Comparison of ENCODE assay signal across 17 cellular contexts in the genomic region with DNA sequence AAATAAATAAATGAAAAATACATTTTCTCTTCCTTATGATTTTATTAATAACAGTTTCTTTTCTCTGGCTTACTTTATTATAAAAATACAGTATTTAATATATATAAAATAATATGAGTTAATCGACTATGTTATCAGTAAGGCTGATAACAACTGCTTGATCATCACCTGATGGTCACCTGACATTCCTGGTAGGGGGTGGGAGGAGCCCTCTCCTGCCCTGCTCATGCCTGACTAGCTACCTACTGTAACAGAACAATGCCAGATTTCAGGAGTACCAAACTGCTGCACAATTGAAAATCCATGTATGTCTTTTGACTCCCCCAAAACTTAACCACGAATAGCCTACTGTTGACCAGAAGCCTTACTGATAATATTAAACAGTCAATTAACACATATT. TPM values are rescaled to one million over a fixed set of nuclear protein-coding genes. Genes with fewer than 3 reads are reported as not detected.
A peak's percentile ranks its signal among the peaks of the same experiment; 100 is the strongest.
DNase-seq lines count a peak whose midpoint lies in the region; ATAC-seq and TF ChIP-seq lines count a peak whose summit lies in the region.
"Had no signal": no experiment of that assay in that cellular context is flagged by ENCODE, and none has a peak within 500 bp of the region (broad histone marks: within the 10 kb centered on the region; RNA-seq: fewer than 3 reads in every experiment).

No MANE protein-coding gene starts in this region.

- peaks cover 14% of the 10 kb centered on the region; the same call in 1 of the 2 replicates for H3K4me1 ChIP-seq in GM23338 (ENCODE audit: insufficient read depth)
- H3K4me1 ChIP-seq in naive thymus-derived CD4-positive, alpha-beta T cell (ENCODE audit: control insufficient read depth in 2 of 2, insufficient read depth in 2 of 2, low read length in 2 of 2), result peaks cover 12 to 26% of the 10 kb centered on the region in 2 donors

- POLR2A ChIA-PET in activated CD8-positive, alpha-beta T cell treated with anti-CD3 and anti-CD28 coated beads, Interleukin-2, amount 10 ng/mL, durations not matched to agents 7 days and 5 days (lab: Charles Lee), result interaction anchor here (0.5 to 2.7 kb wide), 3 partner anchors 12 to 31 kb away, joined by 3 to 14 read pairs (median 4); no protein-coding TSS in a partner anchor
- POLR2A ChIA-PET in naive thymus-derived CD4-positive, alpha-beta T cell (lab: Charles Lee), result interaction anchor here (1.0 to 3.8 kb wide), 8 partner anchors 12 to 50 kb away, joined by 3 to 16 read pairs (median 5); no protein-coding TSS in a partner anchor

- no peak for ATAC-seq in GM23338
- no peak for ATAC-seq in activated CD8-positive, alpha-beta T cell treated with anti-CD3 and anti-CD28 coated beads, Interleukin-2, amount 10 ng/mL, durations not matched to agents 7 days and 5 days
- ATAC-seq in naive thymus-derived CD4-positive, alpha-beta T cell, result no peak

- H3K79me2 ChIP-seq in GM23338 (replicated peaks; ENCODE audit: insufficient read depth), result no peaks in the 10 kb centered on the region

- DNase-seq in activated CD4-positive, alpha-beta T cell treated with anti-CD3 and anti-CD28 coated beads, Interleukin-2, amount 10 ng/mL, durations not matched to agents 24 days and 14 days, result no peak
- no peak for DNase-seq in activated CD4-positive, alpha-beta T cell treated with anti-CD3 and anti-CD28 coated beads for 1 hour
- DNase-seq in GM23338 (ENCODE audit: low spot score) (peak; percentile 1), mesenteric fat pad (ENCODE audit: low spot score) (no peak), ACHN (no peak)
- no peak for DNase-seq in activated CD8-positive, alpha-beta T cell treated with anti-CD3 and anti-CD28 coated beads, Interleukin-2, amount 10 ng/mL, durations not matched to agents 7 days and 5 days
- no peak for DNase-seq in naive thymus-derived CD4-positive, alpha-beta T cell
- DNase-seq in activated CD8-positive, alpha-beta memory T cell treated with anti-CD3 and anti-CD28 coated beads, Interleukin-2, amount 50 U/mL, for 4 hours, result no peak
- DNase-seq: activated CD4-positive, alpha-beta T cell treated with anti-CD3 and anti-CD28 coated beads for 4 hours; COR-L47; dermis blood vessel endothelial cell; esophagus squamous epithelium; mesenchymal stem cell; occipital lobe; stimulated activated naive B cell treated with anti-CD40 and anti-IgM and Interleukin-4, amounts not matched to agents 10 μg/mL and 1 μg/mL and 100 μg/mL, for 72 hours had no signal

- peaks cover 38% of the 10 kb centered on the region for H3K27me3 ChIP-seq in GM23338 (ENCODE audit: insufficient read depth)
- H3K27me3 ChIP-seq in naive thymus-derived CD4-positive, alpha-beta T cell (ENCODE audit: control insufficient read depth in 2 of 2, insufficient read depth in 2 of 2, low read length in 2 of 2), result no peaks in the 10 kb centered on the region

- intact Hi-C loops in activated CD4-positive, alpha-beta T cell treated with anti-CD3 and anti-CD28 coated beads, Interleukin-2, amount 10 ng/mL, durations not matched to agents 24 days and 14 days (cut with micrococcal nuclease), result loop anchor here (5.0 to 10.0 kb wide), 3 partner anchors 118 to 715 kb away; a partner anchor contains a TSS
- intact Hi-C loops in naive thymus-derived CD4-positive, alpha-beta T cell (cut with micrococcal nuclease), result loop anchor here (1.0 to 5.0 kb wide), 9 partner anchors 45 to 1420 kb away; a partner anchor contains a TSS

- H3K4me2 ChIP-seq in GM23338, result no peak overlapping the region

- H3K36me3 Mint-ChIP-seq in activated CD4-positive, alpha-beta T cell treated with anti-CD3 and anti-CD28 coated beads, Interleukin-2, amount 10 ng/mL, durations not matched to agents 24 days and 14 days (ENCODE audit: low read depth), result peaks cover 10% of the 10 kb centered on the region
- no peaks in the 10 kb centered on the region for H3K36me3 Mint-ChIP-seq in GM23338 (ENCODE audit: low read depth)
- peaks cover 21% of the 10 kb centered on the region for H3K36me3 Mint-ChIP-seq in activated CD8-positive, alpha-beta T cell treated with anti-CD3 and anti-CD28 coated beads, Interleukin-2, amount 10 ng/mL, durations not matched to agents 7 days and 5 days (ENCODE audit: low read depth)
- H3K36me3 Mint-ChIP-seq in naive thymus-derived CD4-positive, alpha-beta T cell, result peaks cover 0 to 11% (median 2%) of the 10 kb centered on the region in 5 donors

- in situ Hi-C loops in ACHN (cut with HindIII; ENCODE audit: low pct_ligation_motif_present, low pct_unique_long_range_greater_than_20kb, low sequenced_read_pairs), result no loop called here

- no peak overlapping the region for H3K4me3 ChIP-seq in GM23338
- H3K4me3 ChIP-seq in naive thymus-derived CD4-positive, alpha-beta T cell (ENCODE audit: low read length), result no peak overlapping the region

- TF ChIP-seq CTCF in GM23338 (conservative IDR thresholded peaks at IDR 0.05; ENCODE audit: low read depth in 2 of 2), result no peak

- no peaks in the 10 kb centered on the region for H3K9me3 ChIP-seq in naive thymus-derived CD4-positive, alpha-beta T cell (ENCODE audit: control insufficient read depth in 2 of 3, low read length in 3 of 3)
- H3K9me3 ChIP-seq: esophagus squamous epithelium had no signal

- CTCF ChIA-PET in activated CD8-positive, alpha-beta T cell treated with anti-CD3 and anti-CD28 coated beads, Interleukin-2, amount 10 ng/mL, durations not matched to agents 7 days and 5 days (lab: Charles Lee), result interaction anchor here (1.0 to 2.0 kb wide), 3 partner anchors 12 to 101 kb away, joined by 3 to 8 read pairs (median 3); no protein-coding TSS in a partner anchor
- CTCF ChIA-PET in naive thymus-derived CD4-positive, alpha-beta T cell (lab: Charles Lee), result interaction anchor here (1.2 to 1.3 kb wide), 2 partner anchors 99 to 120 kb away, joined by 4 to 5 read pairs; no protein-coding TSS in a partner anchor

- H3K9me2 ChIP-seq in GM23338 (ENCODE audit: insufficient read depth), result 0 out of 2 replicates have a peak, but pooled peaks cover 5% of the 10 kb centered on the region

- H3K27me3 Mint-ChIP-seq in activated CD4-positive, alpha-beta T cell treated with anti-CD3 and anti-CD28 coated beads, Interleukin-2, amount 10 ng/mL, durations not matched to agents 24 days and 14 days, result no peaks in the 10 kb centered on the region
- H3K27me3 Mint-ChIP-seq in GM23338 (ENCODE audit: insufficient read depth, low read depth, poor library complexity), result peaks cover 10% of the 10 kb centered on the region
- no peaks in the 10 kb centered on the region for H3K27me3 Mint-ChIP-seq in activated CD8-positive, alpha-beta T cell treated with anti-CD3 and anti-CD28 coated beads, Interleukin-2, amount 10 ng/mL, durations not matched to agents 7 days and 5 days (ENCODE audit: low read depth)
- no peaks in the 10 kb centered on the region for H3K27me3 Mint-ChIP-seq in naive thymus-derived CD4-positive, alpha-beta T cell
- H3K27me3 Mint-ChIP-seq: stimulated activated naive B cell treated with anti-CD40 and anti-IgM and Interleukin-4, amounts not matched to agents 10 μg/mL and 1 μg/mL and 100 μg/mL, for 72 hours had no signal

- H3K36me3 ChIP-seq in GM23338 (ENCODE audit: insufficient read depth), result no peaks in the 10 kb centered on the region
- peaks cover 0 to 7% (median 0%) of the 10 kb centered on the region in 3 experiments for H3K36me3 ChIP-seq in naive thymus-derived CD4-positive, alpha-beta T cell (ENCODE audit: control insufficient read depth in 2 of 3, insufficient read depth in 3 of 3, low read length in 3 of 3)
- H3K36me3 ChIP-seq: esophagus squamous epithelium had no signal

- peak overlapping the region; percentile 37 for H3K4me3 Mint-ChIP-seq in activated CD4-positive, alpha-beta T cell treated with anti-CD3 and anti-CD28 coated beads, Interleukin-2, amount 10 ng/mL, durations not matched to agents 24 days and 14 days
- H3K4me3 Mint-ChIP-seq in GM23338, result no peak overlapping the region
- H3K4me3 Mint-ChIP-seq in activated CD8-positive, alpha-beta T cell treated with anti-CD3 and anti-CD28 coated beads, Interleukin-2, amount 10 ng/mL, durations not matched to agents 7 days and 5 days, result peak overlapping the region; percentile 18
- peak overlapping the region; percentile 18 to 97 (median 64) for H3K4me3 Mint-ChIP-seq in naive thymus-derived CD4-positive, alpha-beta T cell

- H3K27ac Mint-ChIP-seq in activated CD4-positive, alpha-beta T cell treated with anti-CD3 and anti-CD28 coated beads, Interleukin-2, amount 10 ng/mL, durations not matched to agents 24 days and 14 days, result no peak overlapping the region
- no peak overlapping the region for H3K27ac Mint-ChIP-seq in GM23338
- H3K27ac Mint-ChIP-seq in activated CD8-positive, alpha-beta T cell treated with anti-CD3 and anti-CD28 coated beads, Interleukin-2, amount 10 ng/mL, durations not matched to agents 7 days and 5 days, result no peak overlapping the region
- H3K27ac Mint-ChIP-seq in naive thymus-derived CD4-positive, alpha-beta T cell, result peak overlapping the region; percentile 25 to 98 (median 95)

- H2AFZ ChIP-seq in GM23338, result no peak overlapping the region

- H3K9me3 Mint-ChIP-seq in activated CD4-positive, alpha-beta T cell treated with anti-CD3 and anti-CD28 coated beads, Interleukin-2, amount 10 ng/mL, durations not matched to agents 24 days and 14 days, result peaks cover 6% of the 10 kb centered on the region
- H3K9me3 Mint-ChIP-seq in GM23338, result no peaks in the 10 kb centered on the region
- no peaks in the 10 kb centered on the region for H3K9me3 Mint-ChIP-seq in activated CD8-positive, alpha-beta T cell treated with anti-CD3 and anti-CD28 coated beads, Interleukin-2, amount 10 ng/mL, durations not matched to agents 7 days and 5 days (ENCODE audit: insufficient read depth)
- H3K9me3 Mint-ChIP-seq in naive thymus-derived CD4-positive, alpha-beta T cell, result peaks cover 0 to 8% (median 0%) of the 10 kb centered on the region in 11 donors
- H3K9me3 Mint-ChIP-seq: activated T-helper 1 cell treated with anti-CD3 and anti-CD28 coated beads, Interleukin-12 subunit alpha, Interleukin-12 subunit beta, Interleukin-2, Interleukin-4 antibody, amounts not matched to agents 30 ng/mL and 10 ng/mL and 1 ng/mL, durations not matched to agents 14 hours and 24 hours and 36 hours had no signal

- H3K4me1 Mint-ChIP-seq in activated CD4-positive, alpha-beta T cell treated with anti-CD3 and anti-CD28 coated beads, Interleukin-2, amount 10 ng/mL, durations not matched to agents 24 days and 14 days, result peaks cover 29% of the 10 kb centered on the region
- peaks cover 6% of the 10 kb centered on the region; the same call in 2 of the 3 replicates for H3K4me1 Mint-ChIP-seq in GM23338
- peaks cover 31% of the 10 kb centered on the region for H3K4me1 Mint-ChIP-seq in activated CD8-positive, alpha-beta T cell treated with anti-CD3 and anti-CD28 coated beads, Interleukin-2, amount 10 ng/mL, durations not matched to agents 7 days and 5 days (ENCODE audit: low read depth)
- H3K4me1 Mint-ChIP-seq in naive thymus-derived CD4-positive, alpha-beta T cell, result peaks cover 31 to 52% (median 47%) of the 10 kb centered on the region in 7 donors

- H3K27ac ChIP-seq in GM23338 (ENCODE audit: low read depth), result no peak overlapping the region
- peak overlapping the region; percentile 91 for H3K27ac ChIP-seq in naive thymus-derived CD4-positive, alpha-beta T cell (ENCODE audit: low read depth, low read length)

- no peaks in the 10 kb centered on the region for H4K20me1 ChIP-seq in GM23338 (replicated peaks; ENCODE audit: insufficient read depth)

- H3F3A ChIP-seq in GM23338 (replicated peaks; ENCODE audit: low read depth), result no peaks in the 10 kb centered on the region

RNA-seq across cellular contexts. Expression of a gene that starts 1.3 kb away (rescaled TPM):
- total RNA-seq in activated CD4-positive, alpha-beta T cell treated with anti-CD3 and anti-CD28 coated beads, Interleukin-2, amount 10 ng/mL, durations not matched to agents 24 days and 14 days, result 40.0 and 41.3 TPM in 2 replicates
- total RNA-seq in GM23338 (2014; rRNA removed; shearing (Covaris generic)), result 0.14 TPM in 1 of 2 replicates, not detected in the other
- polyA plus RNA-seq in GM23338 (2016; fragmentation: Nextera tagmentation; extraction: Ambion mirVana), result 0.07 and 0.16 TPM in 2 replicates
- total RNA-seq in activated CD8-positive, alpha-beta T cell treated with anti-CD3 and anti-CD28 coated beads, Interleukin-2, amount 10 ng/mL, durations not matched to agents 7 days and 5 days, result 10 to 100 TPM; 75.9 to 76.0 TPM
- total RNA-seq in naive thymus-derived CD4-positive, alpha-beta T cell, result 100 to 1,000 TPM in 1 of 5 experiments, 10 to 100 TPM in 4; 64.7 to 101 (median 88.0) TPM
- 10 to 100 TPM; 60.2 to 70.5 TPM for polyA plus RNA-seq in naive thymus-derived CD4-positive, alpha-beta T cell
- total RNA-seq in mesenteric fat pad, result 37.2 TPM
- total RNA-seq: A172 had no signal

Comparison
In these comparisons a context has a peak if more than half of its experiments do, and no peak if none do; other contexts are left out.
1. H3K27ac Mint-ChIP-seq: peak in naive thymus-derived CD4-positive, alpha-beta T cell (9 of 9); none in activated CD4-positive, alpha-beta T cell treated with anti-CD3 and anti-CD28 coated beads, Interleukin-2, amount 10 ng/mL, durations not matched to agents 24 days and 14 days (single experiment), GM23338 (single experiment) and activated CD8-positive, alpha-beta T cell treated with anti-CD3 and anti-CD28 coated beads, Interleukin-2, amount 10 ng/mL, durations not matched to agents 7 days and 5 days (single experiment).
2. RNA of a gene that starts 1.3 kb away (total RNA-seq): 64.7 to 101 TPM in naive thymus-derived CD4-positive, alpha-beta T cell, 75.9 to 76.0 TPM in activated CD8-positive, alpha-beta T cell treated with anti-CD3 and anti-CD28 coated beads, Interleukin-2, amount 10 ng/mL, durations not matched to agents 7 days and 5 days, 40.0 to 41.3 TPM in activated CD4-positive, alpha-beta T cell treated with anti-CD3 and anti-CD28 coated beads, Interleukin-2, amount 10 ng/mL, durations not matched to agents 24 days and 14 days and 37.2 TPM in mesenteric fat pad (single experiment); 0.14 TPM in GM23338; every median in the first group is over 10 times any median in the second.